28 cellular contexts compared by ENCODE assay signal in the genomic region with DNA sequence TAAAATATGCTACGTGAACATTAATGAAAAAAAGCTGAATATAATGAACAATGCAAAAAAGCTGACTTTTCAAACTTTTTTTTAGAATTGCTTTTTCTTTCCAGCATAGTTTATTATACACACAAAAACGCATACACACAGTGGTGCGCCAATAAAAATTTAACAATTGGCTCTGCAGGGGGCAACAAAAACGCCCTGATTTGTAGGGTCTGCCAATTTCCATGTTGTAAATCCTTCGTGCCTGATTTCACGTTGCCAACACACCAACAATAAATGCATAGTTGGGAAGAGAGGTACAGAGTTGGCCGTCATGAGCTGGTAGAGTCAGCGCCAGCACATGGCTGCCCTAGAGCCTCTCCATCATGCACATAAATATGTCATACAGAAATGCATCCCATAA.
"Had no signal": no experiment of that assay in that cellular context is flagged by ENCODE, and none has a peak within 500 bp of the region (broad histone marks: within the 10 kb centered on the region; RNA-seq: fewer than 3 reads in every experiment).

No MANE protein-coding gene starts in this region.

- DNase-seq: activated CD4-positive, alpha-beta memory T cell treated with anti-CD3 and anti-CD28 coated beads for 36 hours; activated CD4-positive, alpha-beta T cell treated with anti-CD3 and anti-CD28 coated beads for 36 hours; activated CD4-positive, alpha-beta T cell treated with anti-CD3 and anti-CD28 coated beads, Interleukin-2, amount 10 ng/mL, durations not matched to agents 24 days and 14 days; activated CD4-positive, CD25-positive, alpha-beta regulatory T cell; activated CD4-positive, CD25-positive, alpha-beta regulatory T cell treated with anti-CD3 and anti-CD28 coated beads, Interleukin-2, amount 50 U/mL, for 72 hours; activated CD8-positive, alpha-beta memory T cell treated with anti-CD3 and anti-CD28 coated beads, Interleukin-2, amount 10 ng/mL, durations not matched to agents 7 days and 5 days; activated CD8-positive, alpha-beta memory T cell treated with anti-CD3 and anti-CD28 coated beads, Interleukin-2, amount 50 U/mL, for 4 hours; activated CD8-positive, alpha-beta T cell treated with anti-CD3 and anti-CD28 coated beads, Interleukin-2, amount 10 ng/mL, durations not matched to agents 7 days and 5 days; activated effector memory CD4-positive, alpha-beta T cell treated with anti-CD3 and anti-CD28 coated beads, Interleukin-2, amount 50 U/mL, for 16 hours; activated naive CD4-positive, alpha-beta T cell treated with anti-CD3 and anti-CD28 coated beads, Interleukin-2, amount 10 ng/mL, durations not matched to agents 7 days and 5 days; activated naive CD8-positive, alpha-beta T cell treated with anti-CD3 and anti-CD28 coated beads, Interleukin-2, amount 10 ng/mL, durations not matched to agents 7 days and 5 days; activated T-cell treated with anti-CD3 and anti-CD28 coated beads, Interleukin-2, amount 50 U/mL, for 1 hour; activated T-cell treated with anti-CD3 and anti-CD28 coated beads, Interleukin-2, amount 50 U/mL, for 48 hours; central memory CD4-positive, alpha-beta T cell; cerebellar nuclear complex; colonic mucosa; effector CD8-positive, alpha-beta T cell; esophagus squamous epithelium; foreskin melanocyte; T-helper 1 cell; T-helper 17 cell; T1000; WERI-Rb-1 had no signal

- H3K9me3 ChIP-seq: ascending aorta, breast epithelium, colonic mucosa, esophagus squamous epithelium, gastroesophageal sphincter had no signal

- H3K4me3 ChIP-seq: ascending aorta, breast epithelium, cardiac muscle cell, colonic mucosa, esophagus squamous epithelium, gastroesophageal sphincter had no signal

- H3K27ac ChIP-seq: ascending aorta, breast epithelium, cardiac muscle cell, colonic mucosa, epithelial cell of prostate, esophagus squamous epithelium, gastroesophageal sphincter, WERI-Rb-1 had no signal

- H3K36me3 ChIP-seq: ascending aorta, breast epithelium, cardiac muscle cell, colonic mucosa, esophagus squamous epithelium, gastroesophageal sphincter, WERI-Rb-1 had no signal
